In the genomic region with DNA sequence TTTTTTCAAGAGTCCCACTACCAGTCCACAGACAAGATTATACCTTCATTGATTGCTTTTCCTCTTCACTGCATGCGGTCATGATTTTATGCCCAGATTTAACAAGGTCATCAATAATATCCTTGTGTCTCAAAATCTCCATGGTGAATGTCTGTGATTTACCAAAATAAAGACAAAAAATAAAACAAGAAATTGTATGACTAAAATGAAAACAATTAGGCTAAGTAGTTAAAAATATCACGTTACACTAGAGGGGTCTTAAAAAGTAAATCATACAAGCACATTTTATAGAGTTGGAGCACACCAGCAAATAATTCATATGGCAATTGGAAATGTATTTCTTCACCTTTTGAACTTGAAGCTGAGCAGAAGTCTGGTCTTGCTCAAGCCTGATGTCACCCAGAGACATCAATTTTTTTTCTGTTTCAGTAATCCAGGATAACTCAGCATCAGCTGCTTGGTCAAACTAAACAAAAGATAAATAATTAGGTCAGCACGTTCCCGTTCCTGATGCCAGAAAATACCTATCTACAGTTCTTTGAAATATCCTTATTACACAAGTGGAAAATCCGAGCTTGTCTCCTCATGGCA, we compare ENCODE assay signal across 17 cellular contexts.
DNase-seq lines count a peak whose midpoint lies in the region; ATAC-seq and TF ChIP-seq lines count a peak whose summit lies in the region.
"Had no signal": no experiment of that assay in that cellular context is flagged by ENCODE, and none has a peak within 500 bp of the region (broad histone marks: within the 10 kb centered on the region; RNA-seq: fewer than 3 reads in every experiment).

No MANE protein-coding gene starts in this region.

- no peak for TF ChIP-seq POLR2A in transverse colon (IDR thresholded peaks at IDR 0.05)

- H3K36me3 ChIP-seq in SK-N-SH (replicated peaks in 1 of 2; ENCODE audit: control insufficient read depth in 1 of 2, insufficient read depth in 2 of 2, low read length in 1 of 2) (peaks cover 79 to 100% of the 10 kb centered on the region in 2 experiments), left ventricle myocardium inferior (peaks cover 71% of the 10 kb centered on the region), transverse colon (peaks cover 0 to 7% (median 0%) of the 10 kb centered on the region in 4 donors)

- H3K4me3 ChIP-seq in SK-N-SH (ENCODE audit: low read depth in 2 of 2, low read length in 1 of 2) (no peak overlapping the region), left ventricle myocardium inferior (no peak overlapping the region), transverse colon (no peak overlapping the region)
- H3K4me3 ChIP-seq: A549 had no signal

- H3K9me2 ChIP-seq in SK-N-SH, result no peaks in the 10 kb centered on the region

- no peak overlapping the region for H3K9ac ChIP-seq in SK-N-SH

- DNase-seq in NCI-H2171 treated with DMSO at 0.1 percent for 48 hours (lab: John Stamatoyannopoulos, UW) (peak; percentile 55), NCI-H2171 (lab: John Stamatoyannopoulos, UW) (no peak), SK-N-SH (no peak), left ventricle myocardium inferior (no peak), transverse colon (no peak), AG08395 (ENCODE audit: low spot score) (no peak)
- DNase-seq: activated T-cell treated with anti-CD3 and anti-CD28 coated beads, Interleukin-2, amount 50 U/mL, for 4 hours; DMS153; left colon; NCI-H1048; nucleus accumbens; stimulated activated CD4-positive, alpha-beta T cell treated with anti-CD3 and anti-CD28 coated beads, Interleukin-2, amount 100 ng/mL, for 24 hours had no signal

- no peak overlapping the region for H2AFZ ChIP-seq in SK-N-SH (ENCODE audit: low read depth)

- peaks cover 9% of the 10 kb centered on the region for H3F3A ChIP-seq in SK-N-SH (replicated peaks; ENCODE audit: insufficient read depth)

- H3K27ac ChIP-seq in SK-N-SH (ENCODE audit: low read depth in 2 of 2, low read length in 1 of 2), result peak overlapping the region; percentile 39 to 64; a peak in 3 of 4 replicates
- H3K27ac ChIP-seq in left ventricle myocardium inferior (replicated peaks), result peak overlapping the region; percentile 84
- H3K27ac ChIP-seq in transverse colon, result peak overlapping the region; percentile 59 to 74 (median 66)
- H3K27ac ChIP-seq: A549, epithelial cell of prostate, VCaP had no signal

- in situ Hi-C loops in transverse colon (cut with MboI; ENCODE audit: low pct_ligation_motif_present in 1 of 4, low pct_unique_long_range_greater_than_20kb in 1 of 4, low sequenced_read_pairs in 3 of 4), result no loop called here

- H3K79me2 ChIP-seq in SK-N-SH (ENCODE audit: insufficient read depth), result peaks cover 65% of the 10 kb centered on the region

- intact Hi-C loops in left ventricle myocardium inferior (cut with micrococcal nuclease), result no loop called here
- intact Hi-C loops in transverse colon (cut with DNase I; ENCODE audit: low total_unique reads), result no loop called here

- CTCF ChIA-PET in SK-N-SH (lab: Yijun Ruan, JAX), result interaction anchor here (0.8 to 1.3 kb wide), 4 partner anchors 20 to 78 kb away, joined by 3 to 4 read pairs (median 3); no protein-coding TSS in a partner anchor

- ATAC-seq in HG02970 (IDR thresholded peaks at IDR 0.05; ENCODE audit: low FRiP score, unreplicated experiment) (no peak), GM21825 (IDR thresholded peaks at IDR 0.05; ENCODE audit: unreplicated experiment) (no peak)
- ATAC-seq: A549; activated T-cell treated with anti-CD3 and anti-CD28 coated beads, Interleukin-2, amount 50 U/mL, for 4 hours; left colon had no signal

- no peaks in the 10 kb centered on the region for H4K20me1 ChIP-seq in SK-N-SH (ENCODE audit: insufficient read depth)

- WGBS in SK-N-SH (ENCODE audit: low lambda C conversion rate), result 66% methylated on average over 5 of the region's 5 CpGs
- WGBS in transverse colon (ENCODE audit: low coverage in 1 of 2), 2 donors, result 47 to 68% methylated on average over 5 of the region's 5 CpGs

- TF ChIP-seq CTCF in SK-N-SH (IDR thresholded peaks at IDR 0.05), result no peak
- TF ChIP-seq CTCF in left ventricle myocardium inferior (IDR thresholded peaks at IDR 0.05; ENCODE audit: borderline replicate concordance), result no peak
- TF ChIP-seq CTCF in transverse colon (IDR thresholded peaks at IDR 0.05), result no peak

- H3K27me3 ChIP-seq in SK-N-SH (ENCODE audit: insufficient read depth) (no peaks in the 10 kb centered on the region), left ventricle myocardium inferior (ENCODE audit: low read depth) (no peaks in the 10 kb centered on the region), transverse colon (no peaks in the 10 kb centered on the region)

- POLR2A ChIA-PET in SK-N-SH (lab: Yijun Ruan, JAX), result no interaction called here

- H3K9me3 ChIP-seq in SK-N-SH (no peaks in the 10 kb centered on the region), left ventricle myocardium inferior (replicated peaks) (no peaks in the 10 kb centered on the region), transverse colon (no peaks in the 10 kb centered on the region)
- H3K9me3 ChIP-seq: A549 had no signal

- TF ChIP-seq EP300 in SK-N-SH (IDR thresholded peaks at IDR 0.05; ENCODE audit: borderline replicate concordance in 1 of 2, low read depth in 1 of 2, low read length in 1 of 2) (0 out of 4 replicates have a peak, but pooled peaks of 1 of the 2 experiments have one; percentile 29), transverse colon (IDR thresholded peaks at IDR 0.05; ENCODE audit: low read depth) (peak; percentile 87)

- H3K4me1 ChIP-seq in SK-N-SH (ENCODE audit: control insufficient read depth in 1 of 2, insufficient read depth in 2 of 2, low read depth in 1 of 2, low read length in 1 of 2), result peaks cover 5 to 10% of the 10 kb centered on the region in 2 experiments; a peak in 3 of 4 replicates
- H3K4me1 ChIP-seq in left ventricle myocardium inferior, result peaks cover 78% of the 10 kb centered on the region
- H3K4me1 ChIP-seq in transverse colon, result peaks cover 0 to 55% (median 20%) of the 10 kb centered on the region in 4 donors

- H3K4me2 ChIP-seq in SK-N-SH, result no peak overlapping the region; the same call in 1 of the 2 replicates
- H3K4me2 ChIP-seq: A549 had no signal

- no peak for TF ChIP-seq RAD21 in SK-N-SH (IDR thresholded peaks at IDR 0.05; ENCODE audit: low read length)

TF ChIP-seq in SK-N-SH, 30 proteins besides CTCF, POLR2A, EP300 and RAD21:
- TF ChIP-seq EZH2phosphoT487 (IDR thresholded peaks at IDR 0.05; ENCODE audit: borderline replicate concordance, low read depth) (no peak), FOXM1 (IDR thresholded peaks at IDR 0.05; ENCODE audit: low read depth) (no peak), GATA2 (CRISPR knock-in tag; IDR thresholded peaks at IDR 0.05) (no peak), TCF12 (IDR thresholded peaks at IDR 0.05) (peak; percentile 68), RXRA (IDR thresholded peaks at IDR 0.05; ENCODE audit: borderline replicate concordance, low read depth) (0 out of 2 replicates have a peak, but pooled peaks have one; percentile 10), POLR2AphosphoS5 (IDR thresholded peaks at IDR 0.05; ENCODE audit: low read depth, low read length) (0 out of 2 replicates have a peak, but pooled peaks have one; percentile 19), CHD2 (IDR thresholded peaks at IDR 0.05; ENCODE audit: low read length, partially characterized antibody) (no peak)
- TF ChIP-seq, protein P1, sequence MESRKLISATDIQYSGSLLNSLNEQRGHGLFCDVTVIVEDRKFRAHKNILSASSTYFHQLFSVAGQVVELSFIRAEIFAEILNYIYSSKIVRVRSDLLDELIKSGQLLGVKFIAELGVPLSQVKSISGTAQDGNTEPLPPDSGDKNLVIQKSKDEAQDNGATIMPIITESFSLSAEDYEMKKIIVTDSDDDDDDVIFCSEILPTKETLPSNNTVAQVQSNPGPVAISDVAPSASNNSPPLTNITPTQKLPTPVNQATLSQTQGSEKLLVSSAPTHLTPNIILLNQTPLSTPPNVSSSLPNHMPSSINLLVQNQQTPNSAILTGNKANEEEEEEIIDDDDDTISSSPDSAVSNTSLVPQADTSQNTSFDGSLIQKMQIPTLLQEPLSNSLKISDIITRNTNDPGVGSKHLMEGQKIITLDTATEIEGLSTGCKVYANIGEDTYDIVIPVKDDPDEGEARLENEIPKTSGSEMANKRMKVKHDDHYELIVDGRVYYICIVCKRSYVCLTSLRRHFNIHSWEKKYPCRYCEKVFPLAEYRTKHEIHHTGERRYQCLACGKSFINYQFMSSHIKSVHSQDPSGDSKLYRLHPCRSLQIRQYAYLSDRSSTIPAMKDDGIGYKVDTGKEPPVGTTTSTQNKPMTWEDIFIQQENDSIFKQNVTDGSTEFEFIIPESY (IDR thresholded peaks at IDR 0.05; ENCODE audit: borderline replicate concordance, low read depth), result no peak
- TF ChIP-seq, protein P2, sequence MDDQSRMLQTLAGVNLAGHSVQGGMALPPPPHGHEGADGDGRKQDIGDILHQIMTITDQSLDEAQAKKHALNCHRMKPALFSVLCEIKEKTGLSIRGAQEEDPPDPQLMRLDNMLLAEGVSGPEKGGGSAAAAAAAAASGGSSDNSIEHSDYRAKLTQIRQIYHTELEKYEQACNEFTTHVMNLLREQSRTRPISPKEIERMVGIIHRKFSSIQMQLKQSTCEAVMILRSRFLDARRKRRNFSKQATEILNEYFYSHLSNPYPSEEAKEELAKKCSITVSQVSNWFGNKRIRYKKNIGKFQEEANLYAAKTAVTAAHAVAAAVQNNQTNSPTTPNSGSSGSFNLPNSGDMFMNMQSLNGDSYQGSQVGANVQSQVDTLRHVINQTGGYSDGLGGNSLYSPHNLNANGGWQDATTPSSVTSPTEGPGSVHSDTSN (IDR thresholded peaks at IDR 0.05), result peak; percentile 42; the same call in 1 of the 2 replicates
